Comparison of ENCODE assay signal across 8 cellular contexts in genomic region chr3:46496745-46497555, GRCh38. TPM values are rescaled to one million over a fixed set of nuclear protein-coding genes. Genes with fewer than 3 reads are reported as not detected.
DNase-seq lines count a peak whose midpoint lies in the region; ATAC-seq, FAIRE-seq and TF ChIP-seq lines count a peak whose summit lies in the region.

No MANE protein-coding gene starts in this region.

- in situ Hi-C loops in HAP-1 (cut with MboI; ENCODE audit: low sequenced_read_pairs), result no loop called here

- H3K27ac ChIP-seq in AG04450 (ENCODE audit: low read depth, low read length), result peak overlapping the region; percentile 21

- TF ChIP-seq CTCF in AG04450 (IDR thresholded peaks at IDR 0.05; ENCODE audit: low read depth, low read length) (peak; percentile 48), fibroblast of villous mesenchyme (IDR thresholded peaks at IDR 0.05; ENCODE audit: insufficient read depth, low read depth, low read length) (peak; percentile 34), mesothelial cell of epicardium (IDR thresholded peaks at IDR 0.05; ENCODE audit: unreplicated experiment) (no peak)

- DNase-seq in AG04450 (ENCODE audit: low read depth, low spot score), result no peak
- peak; percentile 35 to 67 for DNase-seq in HAP-1 (ENCODE audit: low spot score in 2 of 2)
- DNase-seq in activated CD4-positive, alpha-beta T cell treated with anti-CD3 and anti-CD28 coated beads for 48 hours, result peak; percentile 54
- no peak for DNase-seq in fibroblast of villous mesenchyme (ENCODE audit: low read depth)
- DNase-seq in stimulated activated naive B cell treated with anti-CD40 and anti-IgM and Interleukin-4, amounts not matched to agents 10 μg/mL and 1 μg/mL and 100 μg/mL, for 72 hours, result no peak
- no peak for DNase-seq in mesothelial cell of epicardium (ENCODE audit: low spot score in 2 of 2, unreplicated experiment in 2 of 2)
- DNase-seq in frontal cortex (ENCODE audit: low spot score in 2 of 2), result no peak
- DNase-seq in mesenteric fat pad (ENCODE audit: low spot score), result no peak

- H3K27ac Mint-ChIP-seq in stimulated activated naive B cell treated with anti-CD40 and anti-IgM and Interleukin-4, amounts not matched to agents 10 μg/mL and 1 μg/mL and 100 μg/mL, for 72 hours, result no peak overlapping the region
- H3K27ac Mint-ChIP-seq in mesothelial cell of epicardium, result no peak overlapping the region

- no peak overlapping the region for H3K4me3 Mint-ChIP-seq in stimulated activated naive B cell treated with anti-CD40 and anti-IgM and Interleukin-4, amounts not matched to agents 10 μg/mL and 1 μg/mL and 100 μg/mL, for 72 hours
- H3K4me3 Mint-ChIP-seq in mesothelial cell of epicardium, result no peak overlapping the region

- H3K36me3 ChIP-seq in HAP-1 (replicated peaks), result no peaks in the 10 kb centered on the region

- H3K27me3 ChIP-seq in AG04450 (ENCODE audit: control insufficient read depth, insufficient read depth, low read length), result no peaks in the 10 kb centered on the region
- H3K27me3 ChIP-seq in HAP-1 (ENCODE audit: low read depth), result no peaks in the 10 kb centered on the region

- H3K36me3 Mint-ChIP-seq in stimulated activated naive B cell treated with anti-CD40 and anti-IgM and Interleukin-4, amounts not matched to agents 10 μg/mL and 1 μg/mL and 100 μg/mL, for 72 hours, result no peaks in the 10 kb centered on the region
- no peaks in the 10 kb centered on the region for H3K36me3 Mint-ChIP-seq in mesothelial cell of epicardium

- H3K9me3 ChIP-seq in AG04450 (ENCODE audit: control insufficient read depth, insufficient read depth, low read length) (no peaks in the 10 kb centered on the region), HAP-1 (no peaks in the 10 kb centered on the region)

- H3K9me3 Mint-ChIP-seq in stimulated activated naive B cell treated with anti-CD40 and anti-IgM and Interleukin-4, amounts not matched to agents 10 μg/mL and 1 μg/mL and 100 μg/mL, for 72 hours, result no peaks in the 10 kb centered on the region
- no peaks in the 10 kb centered on the region for H3K9me3 Mint-ChIP-seq in mesothelial cell of epicardium

- peaks cover 4 to 9% of the 10 kb centered on the region in 2 donors for H3K27me3 Mint-ChIP-seq in stimulated activated naive B cell treated with anti-CD40 and anti-IgM and Interleukin-4, amounts not matched to agents 10 μg/mL and 1 μg/mL and 100 μg/mL, for 72 hours
- peaks cover 1% of the 10 kb centered on the region for H3K27me3 Mint-ChIP-seq in mesothelial cell of epicardium (ENCODE audit: low read depth)

- ATAC-seq in stimulated activated naive B cell treated with anti-CD40 and anti-IgM and Interleukin-4, amounts not matched to agents 10 μg/mL and 1 μg/mL and 100 μg/mL, for 72 hours (replicated peaks), result peak; percentile 52 to 70

- peaks cover 17 to 24% of the 10 kb centered on the region in 2 donors for H3K4me1 Mint-ChIP-seq in stimulated activated naive B cell treated with anti-CD40 and anti-IgM and Interleukin-4, amounts not matched to agents 10 μg/mL and 1 μg/mL and 100 μg/mL, for 72 hours
- peaks cover 21% of the 10 kb centered on the region for H3K4me1 Mint-ChIP-seq in mesothelial cell of epicardium

- H3K4me3 ChIP-seq in AG04450 (ENCODE audit: low read depth, low read length) (no peak overlapping the region), HAP-1 (no peak overlapping the region), fibroblast of villous mesenchyme (ENCODE audit: low read depth, low read length) (no peak overlapping the region)

- no peak for FAIRE-seq in frontal cortex (lab: Jason Lieb, UNC)

- POLR2A ChIA-PET in AG04450 (lab: Yijun Ruan, JAX), result interaction anchor here (1.1 kb wide), 1 partner anchor 61 kb away, joined by 3 read pairs; no protein-coding TSS in a partner anchor

- CTCF ChIA-PET in AG04450 (lab: Charles Lee), result interaction anchor here (0.5 to 4.6 kb wide), 6 partner anchors 8 to 393 kb away, joined by 3 to 30 read pairs (median 4); no protein-coding TSS in a partner anchor

- H3K4me1 ChIP-seq in HAP-1, result no peaks in the 10 kb centered on the region; the same call in 1 of the 2 replicates

RNA-seq across cellular contexts. Expression of gene RTP3, which starts 0.8 kb away (rescaled TPM):
- polyA plus RNA-seq in AG04450 (2011; rRNA removed), result 0.06 and 0.14 TPM in 2 replicates
- polyA minus RNA-seq in AG04450 (2011; rRNA and poly(A)+ RNA removed), result 0.46 TPM in 1 of 2 replicates, not detected in the other
- total RNA-seq in fibroblast of villous mesenchyme, result 0.43 TPM in 1 of 2 replicates, not detected in the other
- total RNA-seq in mesothelial cell of epicardium, result not detected in 3 replicates
- total RNA-seq in frontal cortex, result not detected
- total RNA-seq in mesenteric fat pad, result not detected

RNA-seq across cellular contexts. Expression of gene LTF, which starts 32.2 kb away (rescaled TPM):
- polyA plus RNA-seq in AG04450 (2011; rRNA removed), result 0.10 TPM in 1 of 2 replicates, not detected in the other
- not detected in 2 replicates for polyA minus RNA-seq in AG04450 (2011; rRNA and poly(A)+ RNA removed)
- total RNA-seq in fibroblast of villous mesenchyme (under 0.01 TPM in 1 of 2 replicates, not detected in the other), mesothelial cell of epicardium (not detected in 3 replicates), frontal cortex (0.41 TPM), mesenteric fat pad (4.3 TPM)

Comparison
In these comparisons a context has a peak if more than half of its experiments do, and no peak if none do; other contexts are left out.
1. DNase-seq: peak in HAP-1 (2 of 2) and activated CD4-positive, alpha-beta T cell treated with anti-CD3 and anti-CD28 coated beads for 48 hours (single experiment); none in AG04450 (single experiment), fibroblast of villous mesenchyme (single experiment), stimulated activated naive B cell treated with anti-CD40 and anti-IgM and Interleukin-4, amounts not matched to agents 10 μg/mL and 1 μg/mL and 100 μg/mL, for 72 hours (single experiment), mesothelial cell of epicardium (0 of 2), frontal cortex (0 of 2) and mesenteric fat pad (single experiment).